1 cellular context compared by ENCODE assay signal in the genomic region with DNA sequence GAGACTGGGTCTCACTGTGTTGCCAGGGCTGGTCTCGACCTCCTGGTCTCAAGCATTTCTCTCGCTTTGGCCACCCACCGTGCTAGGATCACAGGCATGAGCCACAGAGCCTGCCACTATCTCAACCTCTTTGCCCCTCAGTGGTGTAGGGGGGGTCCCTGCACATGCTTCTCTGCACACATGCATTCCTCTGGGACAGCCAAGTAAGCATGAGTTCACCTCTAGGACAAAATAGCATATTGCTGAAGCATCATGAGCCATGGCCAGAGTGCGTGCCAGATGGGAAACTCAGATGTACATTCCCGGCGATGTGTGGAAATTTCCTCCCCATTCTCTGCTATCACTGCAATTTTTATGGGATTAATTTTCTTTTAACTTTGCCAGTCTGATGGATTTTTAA.
TF ChIP-seq lines count a peak whose summit lies in the region.

No MANE protein-coding gene starts in this region.

TF ChIP-seq in SK-N-SH, 30 proteins besides CTCF, POLR2A, EP300 and RAD21:
- TF ChIP-seq TCF12 (IDR thresholded peaks at IDR 0.05) (peak; percentile 17; the same call in 1 of the 2 replicates), FOSL2 (IDR thresholded peaks at IDR 0.05; ENCODE audit: borderline replicate concordance, low read depth) (0 out of 2 replicates have a peak, but pooled peaks have one; percentile 8), RFX5 (IDR thresholded peaks at IDR 0.05; ENCODE audit: low read length) (no peak), SMC3 (IDR thresholded peaks at IDR 0.05; ENCODE audit: low read depth, low read length) (no peak), NRF1 (IDR thresholded peaks at IDR 0.05; ENCODE audit: low read depth, low read length) (no peak), RXRA (IDR thresholded peaks at IDR 0.05; ENCODE audit: borderline replicate concordance, low read depth) (no peak; the same call in 1 of the 2 replicates)
- TF ChIP-seq, protein P1, sequence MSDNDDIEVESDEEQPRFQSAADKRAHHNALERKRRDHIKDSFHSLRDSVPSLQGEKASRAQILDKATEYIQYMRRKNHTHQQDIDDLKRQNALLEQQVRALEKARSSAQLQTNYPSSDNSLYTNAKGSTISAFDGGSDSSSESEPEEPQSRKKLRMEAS (IDR thresholded peaks at IDR 0.05; ENCODE audit: low read depth): peak; percentile 33; the same call in 1 of the 2 replicates
